17 cellular contexts compared by ENCODE assay signal in genomic region chr10:106355450-106355849, GRCh38.
DNase-seq lines count a peak whose midpoint lies in the region; ATAC-seq and TF ChIP-seq lines count a peak whose summit lies in the region.
"Had no signal": no experiment of that assay in that cellular context is flagged by ENCODE, and none has a peak within 500 bp of the region (broad histone marks: within the 10 kb centered on the region; RNA-seq: fewer than 3 reads in every experiment).

No MANE protein-coding gene starts in this region.

- H3K27ac ChIP-seq in 22Rv1: no peak overlapping the region
- H3K27ac ChIP-seq in Panc1 (ENCODE audit: low read length): no peak overlapping the region
- no peak overlapping the region for H3K27ac ChIP-seq in RWPE1
- H3K27ac ChIP-seq: dorsolateral prefrontal cortex, right atrium auricular region, transverse colon had no signal

- POLR2A ChIA-PET in Panc1 (lab: Charles Lee) (no interaction called here), RWPE1 (lab: Yijun Ruan, JAX; ENCODE audit: low non-redundant PET) (no interaction called here)

- TF ChIP-seq CTCF in 22Rv1 (IDR thresholded peaks at IDR 0.05): peak; percentile 51
- peak; percentile 53 for TF ChIP-seq CTCF in Panc1 (IDR thresholded peaks at IDR 0.05)
- TF ChIP-seq CTCF in fibroblast of pulmonary artery (IDR thresholded peaks at IDR 0.05; ENCODE audit: low read length, missing control alignments): peak; percentile 50
- TF ChIP-seq CTCF in RWPE1 (conservative IDR thresholded peaks at IDR 0.05; ENCODE audit: low read depth): no peak

- DNase-seq in ELR (ENCODE audit: low read depth): peak; percentile 10
- DNase-seq in Panc1 (ENCODE audit: low read depth, low spot score): no peak
- DNase-seq in fibroblast of pulmonary artery (ENCODE audit: low read depth): peak; percentile 21
- DNase-seq in RWPE1 (ENCODE audit: low spot score): no peak
- DNase-seq: activated CD4-positive, alpha-beta T cell treated with anti-CD3 and anti-CD28 coated beads, Interleukin-2, amount 50 U/mL, for 48 hours; C1 segment of cervical spinal cord; dorsolateral prefrontal cortex; head of caudate nucleus; NCI-H526; T-cell; transverse colon had no signal

- BruUV-seq in Panc1 (replicated peaks; lab: Mats Ljungman, UMichigan): no TSS peak

- H3K4me3 ChIP-seq in Panc1 (ENCODE audit: low read depth in 2 of 2, low read length in 2 of 2): no peak overlapping the region
- H3K4me3 ChIP-seq in fibroblast of pulmonary artery (replicated peaks; ENCODE audit: low read depth, low read length): no peak overlapping the region
- H3K4me3 ChIP-seq: dorsolateral prefrontal cortex, right atrium auricular region, transverse colon had no signal

- ATAC-seq in Panc1 (no peak), GM18867 (IDR thresholded peaks at IDR 0.05; ENCODE audit: unreplicated experiment) (no peak), GM21381 (IDR thresholded peaks at IDR 0.05; ENCODE audit: unreplicated experiment) (no peak), HG03135 (IDR thresholded peaks at IDR 0.05; ENCODE audit: unreplicated experiment) (no peak)
- ATAC-seq: activated naive CD4-positive, alpha-beta T cell treated with anti-CD3 and anti-CD28 coated beads, Interleukin-2, amount 50 U/mL, for 72 hours; T-cell had no signal

- in situ Hi-C loops in Panc1 (cut with HindIII; ENCODE audit: low pct_unique_long_range_greater_than_20kb, low sequenced_read_pairs): no loop called here

- H3K9me3 ChIP-seq in Panc1 (ENCODE audit: control insufficient read depth, insufficient read depth, low read depth, low read length): no peaks in the 10 kb centered on the region
- H3K9me3 ChIP-seq: right atrium auricular region, transverse colon had no signal

- no peaks in the 10 kb centered on the region for H3K27me3 ChIP-seq in Panc1 (ENCODE audit: control insufficient read depth, insufficient read depth, low read length)
- H3K27me3 ChIP-seq: right atrium auricular region, transverse colon had no signal

- CTCF ChIA-PET in Panc1 (lab: Charles Lee): no interaction called here
- CTCF ChIA-PET in RWPE1 (lab: Yijun Ruan, JAX): interaction anchor here (0.5 to 1.2 kb wide), 6 partner anchors 11 to 1587 kb away, joined by 3 to 4 read pairs (median 3); no protein-coding TSS in a partner anchor

- H3K4me1 ChIP-seq in Panc1 (ENCODE audit: control insufficient read depth, insufficient read depth, low read length): no peaks in the 10 kb centered on the region
- H3K4me1 ChIP-seq: right atrium auricular region, transverse colon had no signal

- H3K36me3 ChIP-seq in Panc1 (ENCODE audit: control insufficient read depth, insufficient read depth, low read length): no peaks in the 10 kb centered on the region
- H3K36me3 ChIP-seq: right atrium auricular region, transverse colon had no signal

- intact Hi-C loops in Panc1 (cut with micrococcal nuclease; ENCODE audit: unreplicated experiment): no loop called here

Comparison
In these comparisons a context has a peak if more than half of its experiments do, and no peak if none do; other contexts are left out.
1. DNase-seq: peak in ELR (single experiment) and fibroblast of pulmonary artery (single experiment); none in Panc1 (single experiment) and RWPE1 (single experiment).